10 cellular contexts compared by ENCODE assay signal in the genomic region with DNA sequence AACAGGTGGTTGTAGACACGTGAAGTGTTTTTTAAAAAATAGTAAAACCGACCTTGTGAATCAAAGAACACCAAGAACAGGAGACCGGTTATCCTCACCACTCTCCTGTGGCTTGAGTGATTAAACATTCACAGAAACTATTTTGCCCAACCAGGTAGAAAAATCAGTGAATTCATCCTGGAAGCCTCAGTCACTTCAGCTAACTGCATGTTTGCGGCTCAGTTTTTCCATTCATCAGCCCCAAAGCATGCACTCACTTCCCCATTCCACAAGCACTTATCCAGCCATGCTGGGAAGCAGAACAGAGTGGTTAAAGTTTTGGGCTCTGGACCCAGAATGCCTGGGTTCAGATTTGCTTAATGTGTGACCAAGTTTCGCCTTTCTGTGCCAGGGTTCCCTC. TPM values are rescaled to one million over a fixed set of nuclear protein-coding genes. Genes with fewer than 3 reads are reported as not detected.
DNase-seq lines count a peak whose midpoint lies in the region; ATAC-seq, FAIRE-seq and TF ChIP-seq lines count a peak whose summit lies in the region.
"Had no signal": no experiment of that assay in that cellular context is flagged by ENCODE, and none has a peak within 500 bp of the region (broad histone marks: within the 10 kb centered on the region; RNA-seq: fewer than 3 reads in every experiment).

No MANE protein-coding gene starts in this region.

- intact Hi-C loops in head of caudate nucleus (cut with DNase I): no loop called here

- H3K36me3 ChIP-seq in kidney epithelial cell (ENCODE audit: control insufficient read depth, insufficient read depth, low read length) (peaks cover 1% of the 10 kb centered on the region), small intestine (ENCODE audit: control insufficient read depth in 2 of 2, insufficient read depth in 2 of 2, low read length in 2 of 2) (no peaks in the 10 kb centered on the region)

- in situ Hi-C loops in ACHN (cut with HindIII; ENCODE audit: low pct_ligation_motif_present, low pct_unique_long_range_greater_than_20kb, low sequenced_read_pairs): no loop called here
- in situ Hi-C loops in astrocyte of the spinal cord (cut with HindIII; ENCODE audit: low sequenced_read_pairs): no loop called here

- H3K4me1 Mint-ChIP-seq in activated naive CD8-positive, alpha-beta T cell treated with anti-CD3 and anti-CD28 coated beads for 36 hours: peaks cover 4% of the 10 kb centered on the region
- H3K4me1 Mint-ChIP-seq: stimulated activated effector memory CD8-positive, alpha-beta T cell treated with anti-CD3 and anti-CD28 coated beads, Interleukin-12 subunit alpha, Interleukin-12 subunit beta, amount 100 ng/mL, for 72 hours had no signal

- no peak for FAIRE-seq in small intestine (lab: Jason Lieb, UNC)

- WGBS in small intestine, 3 donors: 57 to 60% (median 58%) methylated on average over 5 of the region's 5 CpGs

- DNase-seq in ACHN (peak; percentile 94), HFF-Myc (ENCODE audit: extremely low read depth, low read depth) (no peak), astrocyte of the spinal cord (ENCODE audit: low read depth, low spot score) (peak; percentile 75), kidney epithelial cell (ENCODE audit: low read depth) (peak; percentile 86), head of caudate nucleus (no peak), small intestine (no peak)
- DNase-seq in activated naive CD8-positive, alpha-beta T cell treated with anti-CD3 and anti-CD28 coated beads for 36 hours: no peak

- H3K27me3 ChIP-seq in kidney epithelial cell (ENCODE audit: control insufficient read depth, insufficient read depth, low read length): no peaks in the 10 kb centered on the region
- H3K27me3 ChIP-seq in small intestine (ENCODE audit: control insufficient read depth in 2 of 2, insufficient read depth in 2 of 2, low read length in 2 of 2): peaks cover 12 to 15% of the 10 kb centered on the region in 2 donors

- H3K4me1 ChIP-seq in small intestine (ENCODE audit: control insufficient read depth in 2 of 2, insufficient read depth in 1 of 2, low read depth in 1 of 2, low read length in 1 of 2): no peaks in the 10 kb centered on the region

- TF ChIP-seq CTCF in HFF-Myc (IDR thresholded peaks at IDR 0.05; ENCODE audit: low read depth, low read length, missing control alignments): no peak
- TF ChIP-seq CTCF in astrocyte of the spinal cord (IDR thresholded peaks at IDR 0.05; ENCODE audit: low read depth, low read length): no peak
- TF ChIP-seq CTCF in kidney epithelial cell (IDR thresholded peaks at IDR 0.05; ENCODE audit: insufficient read depth, low read length, poor library complexity, severe bottlenecking): no peak

- H3K9me3 Mint-ChIP-seq in activated naive CD8-positive, alpha-beta T cell treated with anti-CD3 and anti-CD28 coated beads for 36 hours: no peaks in the 10 kb centered on the region
- H3K9me3 Mint-ChIP-seq: stimulated activated effector memory CD8-positive, alpha-beta T cell treated with anti-CD3 and anti-CD28 coated beads, Interleukin-12 subunit alpha, Interleukin-12 subunit beta, amount 100 ng/mL, for 72 hours had no signal

- H3K27ac ChIP-seq in small intestine (ENCODE audit: low read depth in 1 of 2, low read length in 1 of 2): no peak overlapping the region

- no peaks in the 10 kb centered on the region for H3K36me3 Mint-ChIP-seq in activated naive CD8-positive, alpha-beta T cell treated with anti-CD3 and anti-CD28 coated beads for 36 hours
- H3K36me3 Mint-ChIP-seq: stimulated activated effector memory CD8-positive, alpha-beta T cell treated with anti-CD3 and anti-CD28 coated beads, Interleukin-12 subunit alpha, Interleukin-12 subunit beta, amount 100 ng/mL, for 72 hours had no signal

- H3K4me3 ChIP-seq in HFF-Myc (replicated peaks; ENCODE audit: low read depth, low read length) (peak overlapping the region; percentile 35), astrocyte of the spinal cord (ENCODE audit: low read depth, low read length) (peak overlapping the region; percentile 12), kidney epithelial cell (ENCODE audit: low read depth, low read length) (peak overlapping the region; percentile 60), small intestine (ENCODE audit: low read depth in 1 of 2, low read length in 2 of 2) (no peak overlapping the region)

- H3K9me3 ChIP-seq in small intestine (ENCODE audit: control insufficient read depth, low read depth): no peaks in the 10 kb centered on the region

- no peak overlapping the region for H3K4me3 Mint-ChIP-seq in activated naive CD8-positive, alpha-beta T cell treated with anti-CD3 and anti-CD28 coated beads for 36 hours
- H3K4me3 Mint-ChIP-seq: stimulated activated effector memory CD8-positive, alpha-beta T cell treated with anti-CD3 and anti-CD28 coated beads, Interleukin-12 subunit alpha, Interleukin-12 subunit beta, amount 100 ng/mL, for 72 hours had no signal

- peaks cover 40% of the 10 kb centered on the region for H3K27me3 Mint-ChIP-seq in activated naive CD8-positive, alpha-beta T cell treated with anti-CD3 and anti-CD28 coated beads for 36 hours

- no peak for ATAC-seq in HG03565 (IDR thresholded peaks at IDR 0.05; ENCODE audit: unreplicated experiment)

- H3K27ac Mint-ChIP-seq in activated naive CD8-positive, alpha-beta T cell treated with anti-CD3 and anti-CD28 coated beads for 36 hours: no peak overlapping the region
- H3K27ac Mint-ChIP-seq: stimulated activated effector memory CD8-positive, alpha-beta T cell treated with anti-CD3 and anti-CD28 coated beads, Interleukin-12 subunit alpha, Interleukin-12 subunit beta, amount 100 ng/mL, for 72 hours had no signal

RNA-seq across cellular contexts. Expression of gene LRRN4, which starts 2.4 kb away (rescaled TPM):
- 65.3 and 71.2 TPM in 2 replicates for total RNA-seq in kidney epithelial cell
- under 1 TPM in 1 of 3 donors, not detected in 2; 0.06 TPM for polyA plus RNA-seq in small intestine
- not detected for total RNA-seq in activated naive CD8-positive, alpha-beta T cell treated with anti-CD3 and anti-CD28 coated beads for 36 hours
- total RNA-seq: pulmonary artery endothelial cell had no signal

RNA-seq across cellular contexts. Expression of gene CRLS1, which starts 45.6 kb away (rescaled TPM):
- 33.8 and 55.8 TPM in 2 replicates for total RNA-seq in kidney epithelial cell
- 100 to 1,000 TPM in 1 of 3 donors, 10 to 100 TPM in 2; 75.1 to 140 (median 78.2) TPM for polyA plus RNA-seq in small intestine
- total RNA-seq in activated naive CD8-positive, alpha-beta T cell treated with anti-CD3 and anti-CD28 coated beads for 36 hours: 10 to 100 TPM; 55.9 to 58.9 TPM

Comparison
In these comparisons a context has a peak if more than half of its experiments do, and no peak if none do; other contexts are left out.
1. DNase-seq: peak in ACHN (single experiment), astrocyte of the spinal cord (single experiment) and kidney epithelial cell (single experiment); none in HFF-Myc (single experiment), head of caudate nucleus (0 of 42), small intestine (single experiment) and activated naive CD8-positive, alpha-beta T cell treated with anti-CD3 and anti-CD28 coated beads for 36 hours (single experiment).
2. H3K4me3 ChIP-seq: peak in HFF-Myc (single experiment), astrocyte of the spinal cord (single experiment) and kidney epithelial cell (single experiment); none in small intestine (0 of 2).
3. RNA of gene LRRN4, which starts 2.4 kb away (total RNA-seq): 65.3 to 71.2 TPM in kidney epithelial cell; not detected in activated naive CD8-positive, alpha-beta T cell treated with anti-CD3 and anti-CD28 coated beads for 36 hours; every median in the first group is over 10 times any median in the second.